1 cellular context compared by ENCODE assay signal in the genomic region with DNA sequence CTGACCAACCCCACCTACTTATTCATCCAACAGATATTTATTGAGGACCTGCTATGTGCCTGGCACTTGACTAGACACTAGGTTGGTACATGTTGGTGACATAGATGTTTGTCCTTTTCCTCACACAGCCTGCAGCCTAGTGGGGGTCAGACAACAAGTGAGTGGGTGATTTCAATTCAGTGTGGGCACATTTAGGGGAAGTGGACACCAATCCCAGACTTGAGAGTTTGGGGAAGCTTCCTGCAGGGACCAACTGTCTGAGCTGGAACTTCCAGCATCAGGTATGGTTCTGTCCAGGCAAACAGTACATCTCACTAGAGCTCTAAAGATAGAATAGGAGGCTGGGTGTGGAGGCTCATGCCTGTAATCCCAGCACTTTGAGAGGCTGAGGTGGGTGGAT.
TF ChIP-seq lines count a peak whose summit lies in the region.

No MANE protein-coding gene starts in this region.

TF ChIP-seq in SK-N-SH, 30 proteins besides CTCF, POLR2A, EP300 and RAD21:
- TF ChIP-seq FOSL2 (IDR thresholded peaks at IDR 0.05; ENCODE audit: borderline replicate concordance, low read depth) (no peak), NRF1 (IDR thresholded peaks at IDR 0.05; ENCODE audit: low read depth, low read length) (no peak), JUND (IDR thresholded peaks at IDR 0.05) (no peak), RXRA (IDR thresholded peaks at IDR 0.05; ENCODE audit: borderline replicate concordance, low read depth) (no peak), FOXM1 (IDR thresholded peaks at IDR 0.05; ENCODE audit: low read depth) (no peak), RFX5 (IDR thresholded peaks at IDR 0.05; ENCODE audit: low read length) (no peak), YY1 (IDR thresholded peaks at IDR 0.05; ENCODE audit: low read depth) (no peak), RCOR1 (IDR thresholded peaks at IDR 0.05; ENCODE audit: low read length) (no peak), MEF2A (IDR thresholded peaks at IDR 0.05; ENCODE audit: borderline replicate concordance, low read depth) (no peak)
- TF ChIP-seq, protein P1, sequence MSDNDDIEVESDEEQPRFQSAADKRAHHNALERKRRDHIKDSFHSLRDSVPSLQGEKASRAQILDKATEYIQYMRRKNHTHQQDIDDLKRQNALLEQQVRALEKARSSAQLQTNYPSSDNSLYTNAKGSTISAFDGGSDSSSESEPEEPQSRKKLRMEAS (IDR thresholded peaks at IDR 0.05; ENCODE audit: low read depth): no peak
- TF ChIP-seq, protein P2, sequence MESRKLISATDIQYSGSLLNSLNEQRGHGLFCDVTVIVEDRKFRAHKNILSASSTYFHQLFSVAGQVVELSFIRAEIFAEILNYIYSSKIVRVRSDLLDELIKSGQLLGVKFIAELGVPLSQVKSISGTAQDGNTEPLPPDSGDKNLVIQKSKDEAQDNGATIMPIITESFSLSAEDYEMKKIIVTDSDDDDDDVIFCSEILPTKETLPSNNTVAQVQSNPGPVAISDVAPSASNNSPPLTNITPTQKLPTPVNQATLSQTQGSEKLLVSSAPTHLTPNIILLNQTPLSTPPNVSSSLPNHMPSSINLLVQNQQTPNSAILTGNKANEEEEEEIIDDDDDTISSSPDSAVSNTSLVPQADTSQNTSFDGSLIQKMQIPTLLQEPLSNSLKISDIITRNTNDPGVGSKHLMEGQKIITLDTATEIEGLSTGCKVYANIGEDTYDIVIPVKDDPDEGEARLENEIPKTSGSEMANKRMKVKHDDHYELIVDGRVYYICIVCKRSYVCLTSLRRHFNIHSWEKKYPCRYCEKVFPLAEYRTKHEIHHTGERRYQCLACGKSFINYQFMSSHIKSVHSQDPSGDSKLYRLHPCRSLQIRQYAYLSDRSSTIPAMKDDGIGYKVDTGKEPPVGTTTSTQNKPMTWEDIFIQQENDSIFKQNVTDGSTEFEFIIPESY (IDR thresholded peaks at IDR 0.05; ENCODE audit: borderline replicate concordance, low read depth): no peak
TF ChIP-seq in SK-N-SH: peak in this region for 0.
